Comparison of ENCODE assay signal across 19 cellular contexts in genomic region chr10:72690071-72690755, GRCh38. TPM values are rescaled to one million over a fixed set of nuclear protein-coding genes. Genes with fewer than 3 reads are reported as not detected.
DNase-seq lines count a peak whose midpoint lies in the region; ATAC-seq, FAIRE-seq and TF ChIP-seq lines count a peak whose summit lies in the region.
"Had no signal": no experiment of that assay in that cellular context is flagged by ENCODE, and none has a peak within 500 bp of the region (broad histone marks: within the 10 kb centered on the region; RNA-seq: fewer than 3 reads in every experiment).

No MANE protein-coding gene starts in this region.

- H3K79me2 ChIP-seq in mammary epithelial cell (ENCODE audit: insufficient read depth, low read length): peaks cover 28% of the 10 kb centered on the region
- H3K79me2 ChIP-seq in H1 (ENCODE audit: control insufficient read depth in 1 of 2, insufficient read depth in 2 of 2, low read length in 2 of 2): peaks cover 19 to 29% of the 10 kb centered on the region in 2 experiments

- no peak overlapping the region for H3K56ac ChIP-seq in H1 (replicated peaks; ENCODE audit: insufficient read length, low read depth, low read length)

- no peak overlapping the region for H3K18ac ChIP-seq in H1 (ENCODE audit: extremely low read depth, low read length)

- ATAC-seq in HG02678 (IDR thresholded peaks at IDR 0.05; ENCODE audit: unreplicated experiment) (no peak), T-cell (replicated peaks in 1 of 4) (no peak)
- ATAC-seq: left cardiac atrium had no signal

- H3K4me3 Mint-ChIP-seq in MCF 10A (ENCODE audit: unreplicated experiment) (no peak overlapping the region), T-cell (no peak overlapping the region)

- no TSS peak for BruUV-seq in MCF 10A (replicated peaks; lab: Mats Ljungman, UMichigan)
- no TSS peak for BruUV-seq in mammary epithelial cell (replicated peaks; lab: Mats Ljungman, UMichigan)

- H3K27ac Mint-ChIP-seq in MCF 10A (ENCODE audit: low read depth, unreplicated experiment) (no peak overlapping the region), T-cell (no peak overlapping the region)

- H3K27ac ChIP-seq in mammary epithelial cell (ENCODE audit: insufficient read depth, low read depth, low read length) (no peak overlapping the region), H1 (ENCODE audit: low read depth, low read length) (no peak overlapping the region), skeletal muscle tissue (ENCODE audit: low read depth, low read length) (peak overlapping the region; percentile 81)
- H3K27ac ChIP-seq: adrenal gland, prostate gland, SJSA1, stomach had no signal

- in situ Hi-C loops in mammary epithelial cell (cut with MboI; ENCODE audit: low sequenced_read_pairs in 2 of 2): loop anchor here in 1 of 2 donors (5.0 kb wide), 1 partner anchor 142 kb away; no protein-coding TSS in a partner anchor

- TF ChIP-seq CTCF in MCF 10A (IDR thresholded peaks at IDR 0.05; ENCODE audit: unreplicated experiment) (no peak), mammary epithelial cell (conservative IDR thresholded peaks at IDR 0.05 in 1 of 2, IDR thresholded peaks at IDR 0.05 in 1 of 2; ENCODE audit: extremely low read depth in 1 of 2, insufficient read depth in 1 of 2, low read depth in 1 of 2, low read length in 2 of 2) (no peak), H1 (IDR thresholded peaks at IDR 0.05; ENCODE audit: control extremely low read depth in 1 of 3, insufficient read depth in 1 of 3, low read depth in 1 of 3, low read length in 3 of 3) (no peak)

- H3K9me3 ChIP-seq in mammary epithelial cell (replicated peaks; ENCODE audit: insufficient read depth, low read length) (no peaks in the 10 kb centered on the region), H1 (ENCODE audit: insufficient read depth in 2 of 2, low read depth in 1 of 2, low read length in 1 of 2) (no peaks in the 10 kb centered on the region), skeletal muscle tissue (ENCODE audit: control insufficient read depth in 3 of 3, low read length in 3 of 3) (no peaks in the 10 kb centered on the region)
- H3K9me3 ChIP-seq: adrenal gland, prostate gland, SJSA1, stomach had no signal

- H2AK5ac ChIP-seq in H1 (ENCODE audit: low read depth, low read length): no peak overlapping the region

- CTCF ChIA-PET in MCF 10A (lab: Yijun Ruan, JAX) (interaction anchor here (0.8 to 1.0 kb wide), 2 partner anchors 9 to 14 kb away, joined by 3 to 4 read pairs; no protein-coding TSS in a partner anchor), mammary epithelial cell (lab: Charles Lee; ENCODE audit: low non-redundant PET) (interaction anchor here (0.5 kb wide), 1 partner anchor 439 kb away, joined by 11 read pairs; no protein-coding TSS in a partner anchor), H1 (lab: Charles Lee; ENCODE audit: partially characterized antibody) (interaction anchor here (0.6 to 1.5 kb wide), 3 partner anchors 14 to 144 kb away, joined by 3 to 4 read pairs (median 4); no protein-coding TSS in a partner anchor), T-cell (lab: Charles Lee) (no interaction called here)

- H3K4me3 ChIP-seq in mammary epithelial cell (replicated peaks in 1 of 3; ENCODE audit: insufficient read depth in 1 of 3, low read depth in 2 of 3, low read length in 3 of 3) (no peak overlapping the region), H1 (ENCODE audit: extremely low read depth in 1 of 4, insufficient read depth in 2 of 4, low read depth in 3 of 4, low read length in 4 of 4) (no peak overlapping the region), skeletal muscle tissue (ENCODE audit: low read length in 3 of 3) (peak overlapping the region in 2 of 3 donors; percentile 4 to 31)
- H3K4me3 ChIP-seq: adrenal gland, prostate gland, SJSA1, stomach had no signal

- 52% methylated on average over 3 of the region's 3 CpGs for WGBS in mammary epithelial cell (ENCODE audit: low coverage, missing lambda C conversion rate)
- WGBS in H1 (ENCODE audit: extremely low coverage in 1 of 2, insufficient coverage in 1 of 2, insufficient read length in 1 of 2, insufficient replicate concordance in 2 of 2, low coverage in 1 of 2, low lambda C conversion rate in 2 of 2, missing lambda C conversion rate in 1 of 2), 2 experiments: 76% methylated on average over 3 of the region's 3 CpGs; no CpG with 5 or more reads in 1 of the 2 experiments

- H3K9ac ChIP-seq in mammary epithelial cell (ENCODE audit: insufficient read depth, low read length) (no peak overlapping the region), H1 (replicated peaks in 1 of 4; ENCODE audit: extremely low read depth in 1 of 4, low read depth in 3 of 4, low read length in 3 of 4) (no peak overlapping the region), skeletal muscle tissue (ENCODE audit: low read depth in 1 of 3, low read length in 3 of 3) (no peak overlapping the region)

- intact Hi-C loops in MCF 10A (cut with micrococcal nuclease): loop anchor here (5.0 kb wide), 1 partner anchor 123 kb away; no protein-coding TSS in a partner anchor
- intact Hi-C loops in mammary epithelial cell (cut with micrococcal nuclease): loop anchor here (5.0 kb wide), 1 partner anchor 123 kb away; no protein-coding TSS in a partner anchor

- peaks cover 3% of the 10 kb centered on the region; the same call in 1 of the 2 replicates for H3K23me2 ChIP-seq in H1 (ENCODE audit: low read depth, low read length)

- dilution Hi-C loops in mammary epithelial cell (cut with HindIII; ENCODE audit: low sequenced_read_pairs): loop anchor here (5.0 kb wide), 1 partner anchor 58 kb away; no protein-coding TSS in a partner anchor

- H3K27me3 ChIP-seq in mammary epithelial cell (ENCODE audit: insufficient read depth, low read length) (no peaks in the 10 kb centered on the region), H1 (replicated peaks in 1 of 4; ENCODE audit: control insufficient read depth in 3 of 4, extremely low read depth in 1 of 4, insufficient read depth in 3 of 4, low read length in 3 of 4) (no peaks in the 10 kb centered on the region), skeletal muscle tissue (ENCODE audit: control insufficient read depth in 3 of 3, insufficient read depth in 3 of 3, low read length in 3 of 3) (no peaks in the 10 kb centered on the region)
- H3K27me3 ChIP-seq: adrenal gland, SJSA1, stomach had no signal

- H3K9me3 Mint-ChIP-seq in MCF 10A (ENCODE audit: unreplicated experiment): no peaks in the 10 kb centered on the region
- H3K9me3 Mint-ChIP-seq in T-cell: no peaks in the 10 kb centered on the region

- H2AFZ ChIP-seq in mammary epithelial cell (ENCODE audit: low read depth, low read length) (no peak overlapping the region), H1 (ENCODE audit: low read length) (no peak overlapping the region)

- H3K4me1 Mint-ChIP-seq in MCF 10A (ENCODE audit: insufficient read depth, unreplicated experiment) (peaks cover 48% of the 10 kb centered on the region), T-cell (peaks cover 30 to 31% (median 30%) of the 10 kb centered on the region in 3 donors)

- no peak for TF ChIP-seq POLR2A in H1 (IDR thresholded peaks at IDR 0.05; ENCODE audit: control extremely low read depth in 1 of 2, low read depth in 2 of 2, low read length in 2 of 2)

- DNase-seq in MCF 10A (ENCODE audit: unreplicated experiment) (peak; percentile 27), mammary epithelial cell (no peak), MV-4-11 (lab: John Stamatoyannopoulos, UW) (peak; percentile 5), H1 (ENCODE audit: low read depth in 1 of 2, low spot score in 2 of 2) (no peak), NCI-H1417 (lab: John Stamatoyannopoulos, UW) (no peak), T-cell (no peak)
- DNase-seq: activated CD4-positive, alpha-beta T cell treated with anti-CD3 and anti-CD28 coated beads, Interleukin-2, amount 50 U/mL, for 1 hour; activated T-cell treated with anti-CD3 and anti-CD28 coated beads, Interleukin-2, amount 50 U/mL, for 48 hours; adrenal gland; AML-193; DMS79 treated with DMSO at 0.1 percent for 48 hours; left cardiac atrium; NCI-H1048; NCI-H2171; stomach had no signal

- H3K4me2 ChIP-seq in mammary epithelial cell (ENCODE audit: insufficient read depth, low read depth, low read length) (no peak overlapping the region), H1 (ENCODE audit: insufficient read depth in 1 of 2, low read depth in 2 of 2, low read length in 2 of 2) (no peak overlapping the region)

- no peak overlapping the region for H4K8ac ChIP-seq in H1 (ENCODE audit: extremely low read depth, insufficient read depth, low read length)

- no peaks in the 10 kb centered on the region for H3K36me3 Mint-ChIP-seq in MCF 10A (ENCODE audit: insufficient read depth, unreplicated experiment)
- no peaks in the 10 kb centered on the region for H3K36me3 Mint-ChIP-seq in T-cell

- no peak overlapping the region for H2BK15ac ChIP-seq in H1 (ENCODE audit: low read length)

- TF ChIP-seq RAD21 in H1 (IDR thresholded peaks at IDR 0.05 in 1 of 2, conservative IDR thresholded peaks at IDR 0.05 in 1 of 2; ENCODE audit: low read depth in 2 of 2, low read length in 2 of 2): no peak

- no peak overlapping the region for H3K14ac ChIP-seq in H1 (ENCODE audit: insufficient read length)

- H3K27me3 Mint-ChIP-seq in MCF 10A (ENCODE audit: insufficient read depth, unreplicated experiment): no peaks in the 10 kb centered on the region
- peaks cover 0 to 8% of the 10 kb centered on the region in 2 donors for H3K27me3 Mint-ChIP-seq in T-cell

- H2BK20ac ChIP-seq in H1 (ENCODE audit: low read length): no peak overlapping the region

- H3K23ac ChIP-seq in H1 (ENCODE audit: insufficient read length): no peak overlapping the region

- TF ChIP-seq EP300 in H1 (IDR thresholded peaks at IDR 0.05; ENCODE audit: borderline replicate concordance in 1 of 2, low read depth in 2 of 2, low read length in 2 of 2): no peak

- POLR2A ChIA-PET in MCF 10A (lab: Yijun Ruan, JAX): interaction anchor here (0.5 to 1.6 kb wide), 4 partner anchors 8 to 139 kb away, joined by 3 to 7 read pairs (median 3); no protein-coding TSS in a partner anchor
- POLR2A ChIA-PET in H1 (lab: Charles Lee; ENCODE audit: partially characterized antibody): no interaction called here
- POLR2A ChIA-PET in T-cell (lab: Charles Lee): interaction anchor here (0.5 to 1.5 kb wide), 2 partner anchors 9 to 475 kb away, joined by 4 to 5 read pairs; no protein-coding TSS in a partner anchor

- no peak for FAIRE-seq in H1 (lab: Jason Lieb, UNC)

- H2BK5ac ChIP-seq in H1 (ENCODE audit: low read depth, low read length): no peak overlapping the region

- H4K20me1 ChIP-seq in mammary epithelial cell (ENCODE audit: insufficient read depth, low read length) (no peaks in the 10 kb centered on the region), H1 (replicated peaks in 1 of 2; ENCODE audit: control insufficient read depth in 1 of 2, insufficient read depth in 2 of 2, low read length in 2 of 2) (peaks cover 3 to 8% of the 10 kb centered on the region in 2 experiments)

- H4K5ac ChIP-seq in H1 (ENCODE audit: insufficient read length, low read depth, low read length): no peak overlapping the region

- no peak overlapping the region for H3K4ac ChIP-seq in H1 (replicated peaks; ENCODE audit: insufficient read length, low read depth, low read length)

- peaks cover 3% of the 10 kb centered on the region; the same call in 1 of the 2 replicates for H3K79me1 ChIP-seq in H1 (ENCODE audit: low read depth, low read length)

- H2BK12ac ChIP-seq in H1 (ENCODE audit: low read depth, low read length): no peak overlapping the region

- no peak overlapping the region for H2BK120ac ChIP-seq in H1 (replicated peaks; ENCODE audit: low read depth, low read length)

- H3K4me1 ChIP-seq in mammary epithelial cell (ENCODE audit: insufficient read depth, low read length): peaks cover 19% of the 10 kb centered on the region
- peaks cover 0 to 3% (median 0%) of the 10 kb centered on the region in 4 experiments; a peak in 2 of 7 replicates for H3K4me1 ChIP-seq in H1 (replicated peaks in 1 of 4; ENCODE audit: control insufficient read depth in 3 of 4, insufficient read depth in 4 of 4, low read length in 3 of 4)
- H3K4me1 ChIP-seq in skeletal muscle tissue (ENCODE audit: control insufficient read depth in 3 of 3, insufficient read depth in 3 of 3, low read length in 3 of 3): peaks cover 15 to 41% (median 37%) of the 10 kb centered on the region in 3 donors

- no peaks in the 10 kb centered on the region for H3K36me3 ChIP-seq in mammary epithelial cell (ENCODE audit: insufficient read depth, low read length)
- no peaks in the 10 kb centered on the region for H3K36me3 ChIP-seq in H1 (ENCODE audit: control insufficient read depth in 2 of 4, insufficient read depth in 4 of 4, low read length in 3 of 4)
- H3K36me3 ChIP-seq in skeletal muscle tissue (ENCODE audit: control insufficient read depth in 3 of 3, insufficient read depth in 3 of 3, low read length in 3 of 3): no peaks in the 10 kb centered on the region
- H3K36me3 ChIP-seq: adrenal gland, prostate gland, stomach had no signal

- H4K91ac ChIP-seq in H1 (replicated peaks; ENCODE audit: insufficient read length, low read length): no peak overlapping the region

RNA-seq across cellular contexts. Expression of gene MCU, which starts 1.7 kb away (rescaled TPM):
- total RNA-seq in MCF 10A (2022): 14.0 and 19.2 TPM in 2 replicates
- total RNA-seq in mammary epithelial cell: 10 to 100 TPM; 21.5 to 32.7 TPM
- 29.5 TPM for polyA plus RNA-seq in mammary epithelial cell
- polyA minus RNA-seq in mammary epithelial cell: 92.7 TPM
- 45.9 and 51.6 TPM in 2 replicates for total RNA-seq in H1 (2021; fragmentation: NEBNext Ultra II Directional; extraction: Animal tissue kit (Norgen Biotek cat#: 25700))
- 41.9 and 62.2 TPM in 2 replicates for polyA plus RNA-seq in H1 (2011; rRNA removed)
- polyA plus RNA-seq in H1 (2011; cell fraction: cytosol; rRNA removed): 50.9 TPM
- 60.5 TPM for polyA plus RNA-seq in H1 (2011; cell fraction: nucleus; rRNA removed)
- 30.6 to 46.8 TPM (median 35.0 TPM) in 4 replicates for polyA plus RNA-seq in H1 (2012, experiment 1 of 2)
- 23.7 TPM for polyA plus RNA-seq in H1 (2012, experiment 2 of 2)
- 34.6 TPM for polyA plus RNA-seq in H1 (2013, experiment 1 of 2)
- polyA plus RNA-seq in H1 (2013, experiment 2 of 2): 35.5 TPM
- polyA minus RNA-seq in H1 (2011; rRNA and poly(A)+ RNA removed): 148 and 197 TPM in 2 replicates
- 40.1 TPM for polyA minus RNA-seq in H1 (2011; cell fraction: cytosol; rRNA and poly(A)+ RNA removed)
- polyA minus RNA-seq in H1 (2011; cell fraction: nucleus; rRNA and poly(A)+ RNA removed): 51.1 TPM
- total RNA-seq in skeletal muscle tissue: 95.0 TPM
- total RNA-seq in T-cell: 10 to 100 TPM; 10.1 to 13.6 (median 11.6) TPM

Comparison
In these comparisons a context has a peak if more than half of its experiments do, and no peak if none do; other contexts are left out.
1. DNase-seq: peak in MCF 10A (single experiment) and MV-4-11 (single experiment); none in mammary epithelial cell (single experiment), H1 (0 of 2), NCI-H1417 (0 of 3) and T-cell (0 of 34).
2. H3K4me3 ChIP-seq: peak in skeletal muscle tissue (2 of 3); none in mammary epithelial cell (0 of 3) and H1 (0 of 4).
3. CTCF ChIA-PET loops: an anchor here in MCF 10A (0.8 to 1.0 kb wide), mammary epithelial cell (0.5 kb wide) and H1 (0.6 to 1.5 kb wide); none called in T-cell.